6 cellular contexts compared by ENCODE assay signal in genomic region chrX:152697952-152698931, GRCh38. TPM values are rescaled to one million over a fixed set of nuclear protein-coding genes. Genes with fewer than 3 reads are reported as not detected.
"Had no signal": no experiment of that assay in that cellular context is flagged by ENCODE, and none has a peak within 500 bp of the region (broad histone marks: within the 10 kb centered on the region; RNA-seq: fewer than 3 reads in every experiment).

TSS of gene MAGEA3 (plus strand) at chrX:152698794. CDS start at chrX:152700833, 2,039 bp downstream.

RNA-seq across cellular contexts. Expression of gene MAGEA3, which starts in this region (rescaled TPM):
- total RNA-seq: LHCN-M2; OCI-LY7; Peyer's patch; Right ventricle myocardium superior; T-helper 1 cell treated with Interleukin-12 subunit alpha and Interleukin-12 subunit beta and Interleukin-4 antibody, amounts not matched to agents 30 ng/mL and 1 ng/mL, for 36 hours had no signal
- polyA plus RNA-seq: IgD-negative memory B cell had no signal
